Comparison of ENCODE assay signal across 10 cellular contexts in genomic region chr4:98448923-98449322, GRCh38.
DNase-seq lines count a peak whose midpoint lies in the region; ATAC-seq and TF ChIP-seq lines count a peak whose summit lies in the region.
"Had no signal": no experiment of that assay in that cellular context is flagged by ENCODE, and none has a peak within 500 bp of the region (broad histone marks: within the 10 kb centered on the region; RNA-seq: fewer than 3 reads in every experiment).

No MANE protein-coding gene starts in this region.

- TF ChIP-seq POLR2A in spleen (IDR thresholded peaks at IDR 0.05) = no peak

- no peak for TF ChIP-seq CTCF in activated CD8-positive, alpha-beta T cell treated with anti-CD3 and anti-CD28 coated beads for 36 hours (IDR thresholded peaks at IDR 0.05)
- TF ChIP-seq CTCF in spleen (IDR thresholded peaks at IDR 0.05 in 8 of 11, conservative IDR thresholded peaks at IDR 0.05 in 3 of 11) = peak in 1 of 11 experiments; percentile 17

- peaks cover 31% of the 10 kb centered on the region for H3K4me1 Mint-ChIP-seq in activated naive CD4-positive, alpha-beta T cell treated with anti-CD3 and anti-CD28 coated beads for 36 hours (ENCODE audit: low read depth)
- H3K4me1 Mint-ChIP-seq in activated CD8-positive, alpha-beta T cell treated with anti-CD3 and anti-CD28 coated beads for 36 hours (ENCODE audit: low read depth) = peaks cover 39% of the 10 kb centered on the region

- H3K4me1 ChIP-seq in spleen = peaks cover 19 to 53% (median 39%) of the 10 kb centered on the region in 6 donors

- ATAC-seq in activated naive CD4-positive, alpha-beta T cell treated with anti-CD3 and anti-CD28 coated beads, Interleukin-2, amount 50 U/mL, for 72 hours = no peak
- ATAC-seq in HG03097 (IDR thresholded peaks at IDR 0.05; ENCODE audit: low FRiP score, unreplicated experiment) (peak; percentile 50), GM21360 (IDR thresholded peaks at IDR 0.05; ENCODE audit: unreplicated experiment) (no peak)
- ATAC-seq in activated CD8-positive, alpha-beta T cell treated with anti-CD3 and anti-CD28 coated beads for 36 hours = peak; percentile 26
- ATAC-seq: Panc1 had no signal

- POLR2A ChIA-PET in activated CD8-positive, alpha-beta T cell treated with anti-CD3 and anti-CD28 coated beads for 36 hours (lab: Charles Lee) = interaction anchor here (0.5 to 0.6 kb wide), 2 partner anchors 68 to 154 kb away, joined by 3 to 4 read pairs; no protein-coding TSS in a partner anchor

- H3K9me3 ChIP-seq in spleen = peaks cover 0 to 12% (median 3%) of the 10 kb centered on the region in 8 donors

- H3K27me3 Mint-ChIP-seq in activated naive CD4-positive, alpha-beta T cell treated with anti-CD3 and anti-CD28 coated beads for 36 hours (ENCODE audit: low read depth) = no peaks in the 10 kb centered on the region
- H3K27me3 Mint-ChIP-seq in activated CD8-positive, alpha-beta T cell treated with anti-CD3 and anti-CD28 coated beads for 36 hours = no peaks in the 10 kb centered on the region

- peak; percentile 49 for DNase-seq in activated naive CD4-positive, alpha-beta T cell treated with anti-CD3 and anti-CD28 coated beads for 36 hours
- DNase-seq in activated naive CD4-positive, alpha-beta T cell treated with anti-CD3 and anti-CD28 coated beads, Interleukin-2, amount 50 U/mL, for 72 hours (ENCODE audit: low spot score in 2 of 2) = no peak
- DNase-seq in activated CD8-positive, alpha-beta T cell treated with anti-CD3 and anti-CD28 coated beads for 36 hours = peak; percentile 46
- peak; percentile 87 for DNase-seq in spleen
- DNase-seq in DMS79 treated with DMSO at 0.1 percent for 48 hours (lab: John Stamatoyannopoulos, UW) = no peak
- DNase-seq in NCI-H1694 (lab: John Stamatoyannopoulos, UW) = no peak
- DNase-seq: NCI-H1092 had no signal

- no peak overlapping the region for H3K27ac Mint-ChIP-seq in activated naive CD4-positive, alpha-beta T cell treated with anti-CD3 and anti-CD28 coated beads for 36 hours
- H3K27ac Mint-ChIP-seq in activated naive CD4-positive, alpha-beta T cell treated with anti-CD3 and anti-CD28 coated beads, Interleukin-2, amount 50 U/mL, for 72 hours = no peak overlapping the region
- H3K27ac Mint-ChIP-seq in activated CD8-positive, alpha-beta T cell treated with anti-CD3 and anti-CD28 coated beads for 36 hours = no peak overlapping the region

- H3K36me3 Mint-ChIP-seq in activated naive CD4-positive, alpha-beta T cell treated with anti-CD3 and anti-CD28 coated beads for 36 hours (ENCODE audit: low read depth) = peaks cover 4% of the 10 kb centered on the region
- H3K36me3 Mint-ChIP-seq in activated naive CD4-positive, alpha-beta T cell treated with anti-CD3 and anti-CD28 coated beads, Interleukin-2, amount 50 U/mL, for 72 hours = peaks cover 0 to 20% of the 10 kb centered on the region in 2 donors
- peaks cover 7% of the 10 kb centered on the region for H3K36me3 Mint-ChIP-seq in activated CD8-positive, alpha-beta T cell treated with anti-CD3 and anti-CD28 coated beads for 36 hours (ENCODE audit: low read depth)

- no peak overlapping the region for H3K4me3 ChIP-seq in spleen

- H3K27ac ChIP-seq in spleen = peak overlapping the region in 4 of 8 donors; percentile 84 to 93 (median 88)

- no peak overlapping the region for H3K4me3 Mint-ChIP-seq in activated naive CD4-positive, alpha-beta T cell treated with anti-CD3 and anti-CD28 coated beads for 36 hours
- no peak overlapping the region for H3K4me3 Mint-ChIP-seq in activated CD8-positive, alpha-beta T cell treated with anti-CD3 and anti-CD28 coated beads for 36 hours

- CTCF ChIA-PET in activated naive CD4-positive, alpha-beta T cell treated with anti-CD3 and anti-CD28 coated beads for 36 hours (lab: Charles Lee) = interaction anchor here (0.7 kb wide), 1 partner anchor 469 kb away, joined by 3 read pairs; no protein-coding TSS in a partner anchor
- CTCF ChIA-PET in activated CD8-positive, alpha-beta T cell treated with anti-CD3 and anti-CD28 coated beads for 36 hours (lab: Charles Lee) = interaction anchor here (1.3 to 2.4 kb wide), 2 partner anchors 19 to 306 kb away, joined by 3 to 11 read pairs; partner anchors contain the start of gene STPG2

- intact Hi-C loops in activated naive CD4-positive, alpha-beta T cell treated with anti-CD3 and anti-CD28 coated beads for 36 hours (cut with micrococcal nuclease) = loop anchor here (5.0 kb wide), 1 partner anchor 548 kb away; the partner anchor contains the start of gene METAP1
- intact Hi-C loops in activated CD8-positive, alpha-beta T cell treated with anti-CD3 and anti-CD28 coated beads for 36 hours (cut with micrococcal nuclease) = loop anchor here (10.0 kb wide), 1 partner anchor 304 kb away; the partner anchor contains the start of gene STPG2
- intact Hi-C loops in spleen (cut with DNase I; ENCODE audit: low total_unique reads) = no loop called here

- no peaks in the 10 kb centered on the region for H3K27me3 ChIP-seq in spleen (replicated peaks in 1 of 7)

- peaks cover 0 to 5% (median 0%) of the 10 kb centered on the region in 6 donors for H3K36me3 ChIP-seq in spleen

- H3K9me3 Mint-ChIP-seq in activated naive CD4-positive, alpha-beta T cell treated with anti-CD3 and anti-CD28 coated beads for 36 hours = peaks cover 7% of the 10 kb centered on the region
- H3K9me3 Mint-ChIP-seq in activated naive CD4-positive, alpha-beta T cell treated with anti-CD3 and anti-CD28 coated beads, Interleukin-2, amount 50 U/mL, for 72 hours = peaks cover 3 to 16% of the 10 kb centered on the region in 2 donors
- no peaks in the 10 kb centered on the region for H3K9me3 Mint-ChIP-seq in activated CD8-positive, alpha-beta T cell treated with anti-CD3 and anti-CD28 coated beads for 36 hours

Comparison
In these comparisons a context has a peak if more than half of its experiments do, and no peak if none do; other contexts are left out.
1. DNase-seq: peak in activated naive CD4-positive, alpha-beta T cell treated with anti-CD3 and anti-CD28 coated beads for 36 hours (single experiment), activated CD8-positive, alpha-beta T cell treated with anti-CD3 and anti-CD28 coated beads for 36 hours (single experiment) and spleen (single experiment); none in activated naive CD4-positive, alpha-beta T cell treated with anti-CD3 and anti-CD28 coated beads, Interleukin-2, amount 50 U/mL, for 72 hours (0 of 2), DMS79 treated with DMSO at 0.1 percent for 48 hours (single experiment) and NCI-H1694 (single experiment).
2. ATAC-seq: peak in HG03097 (single experiment) and activated CD8-positive, alpha-beta T cell treated with anti-CD3 and anti-CD28 coated beads for 36 hours (single experiment); none in activated naive CD4-positive, alpha-beta T cell treated with anti-CD3 and anti-CD28 coated beads, Interleukin-2, amount 50 U/mL, for 72 hours (0 of 2) and GM21360 (single experiment).